Comparison of ENCODE assay signal across 10 cellular contexts in genomic region chr3:87793322-87793877, GRCh38. TPM values are rescaled to one million over a fixed set of nuclear protein-coding genes. Genes with fewer than 3 reads are reported as not detected.
DNase-seq lines count a peak whose midpoint lies in the region; ATAC-seq, FAIRE-seq and TF ChIP-seq lines count a peak whose summit lies in the region.
"Had no signal": no experiment of that assay in that cellular context is flagged by ENCODE, and none has a peak within 500 bp of the region (broad histone marks: within the 10 kb centered on the region; RNA-seq: fewer than 3 reads in every experiment).

No MANE protein-coding gene starts in this region.

- H3K9me3 Mint-ChIP-seq in naive thymus-derived CD8-positive, alpha-beta T cell = peaks cover 0 to 3% (median 0%) of the 10 kb centered on the region in 9 donors

- FAIRE-seq in small intestine (lab: Jason Lieb, UNC) = no peak

- peak overlapping the region in 1 of 10 donors; percentile 19 for H3K27ac Mint-ChIP-seq in naive thymus-derived CD8-positive, alpha-beta T cell

- peak; percentile 9 for DNase-seq in stimulated activated CD4-positive, alpha-beta T cell treated with anti-CD3 and anti-CD28 coated beads, Interleukin-15, amount 100 ng/mL, for 24 hours
- no peak for DNase-seq in stimulated activated CD4-positive, alpha-beta T cell treated with anti-CD3 and anti-CD28 coated beads, Interleukin-4, amount 100 ng/mL, for 24 hours
- DNase-seq in coronary artery (ENCODE audit: low spot score) (no peak), small intestine (no peak), cortex of kidney (lab: John Stamatoyannopoulos, UW) (no peak), GM20000 (ENCODE audit: low spot score) (no peak)
- DNase-seq in naive thymus-derived CD8-positive, alpha-beta T cell = peak in 1 of 10 donors; percentile 2
- DNase-seq: EL; stimulated activated CD4-positive, alpha-beta T cell treated with anti-CD3 and anti-CD28 coated beads, Interleukin-4, amount 100 ng/mL, for 1 hour had no signal

- H3K4me1 Mint-ChIP-seq in naive thymus-derived CD8-positive, alpha-beta T cell = peaks cover 16 to 37% (median 24%) of the 10 kb centered on the region in 4 donors

- H3K27me3 Mint-ChIP-seq in naive thymus-derived CD8-positive, alpha-beta T cell = peaks cover 43 to 79% (median 56%) of the 10 kb centered on the region in 5 donors

- WGBS in small intestine, 3 donors = 8 to 13% (median 10%) methylated on average over 19 of the region's 19 CpGs

- POLR2A ChIA-PET in naive thymus-derived CD8-positive, alpha-beta T cell (lab: Charles Lee) = no interaction called here

- H3K27ac ChIP-seq in coronary artery (peak overlapping the region in 1 of 2 donors; percentile 66), small intestine (ENCODE audit: low read depth in 1 of 2, low read length in 1 of 2) (no peak overlapping the region)

- H3K27me3 ChIP-seq in small intestine (ENCODE audit: control insufficient read depth in 2 of 2, insufficient read depth in 2 of 2, low read length in 2 of 2) = peaks cover 0 to 9% of the 10 kb centered on the region in 2 donors

- no peaks in the 10 kb centered on the region for H3K9me3 ChIP-seq in small intestine (ENCODE audit: control insufficient read depth, low read depth)

- H3K36me3 Mint-ChIP-seq in naive thymus-derived CD8-positive, alpha-beta T cell = peaks cover 0 to 5% (median 0%) of the 10 kb centered on the region in 3 donors

- H3K4me3 ChIP-seq in coronary artery (peak overlapping the region; percentile 71), small intestine (ENCODE audit: low read depth in 1 of 2, low read length in 2 of 2) (no peak overlapping the region)

- H3K4me3 Mint-ChIP-seq in naive thymus-derived CD8-positive, alpha-beta T cell = peak overlapping the region; percentile 43 to 83 (median 64)

- H3K36me3 ChIP-seq in small intestine (ENCODE audit: control insufficient read depth in 2 of 2, insufficient read depth in 2 of 2, low read length in 2 of 2) = no peaks in the 10 kb centered on the region

- peak in 1 of 2 donors; percentile 52 for ATAC-seq in naive thymus-derived CD8-positive, alpha-beta T cell
- no peak for ATAC-seq in GM21515 (IDR thresholded peaks at IDR 0.05; ENCODE audit: unreplicated experiment)

- no peak for TF ChIP-seq CTCF in coronary artery (IDR thresholded peaks at IDR 0.05)
- no peak for TF ChIP-seq CTCF in GM20000 (IDR thresholded peaks at IDR 0.05; ENCODE audit: extremely low read depth, missing control alignments)

- H3K4me1 ChIP-seq in small intestine (ENCODE audit: control insufficient read depth in 2 of 2, insufficient read depth in 1 of 2, low read depth in 1 of 2, low read length in 1 of 2) = no peaks in the 10 kb centered on the region

RNA-seq across cellular contexts. Expression of gene HTR1F, which starts 0.9 kb away (rescaled TPM):
- not detected for total RNA-seq in naive thymus-derived CD8-positive, alpha-beta T cell
- not detected for polyA plus RNA-seq in naive thymus-derived CD8-positive, alpha-beta T cell
- polyA plus RNA-seq in small intestine = under 1 TPM in 1 of 3 donors, not detected in 2; 0.07 TPM
